8 cellular contexts compared by ENCODE assay signal in genomic region chr19:1247747-1248453, GRCh38. TPM values are rescaled to one million over a fixed set of nuclear protein-coding genes. Genes with fewer than 3 reads are reported as not detected.
DNase-seq lines count a peak whose midpoint lies in the region; ATAC-seq and TF ChIP-seq lines count a peak whose summit lies in the region.

No MANE protein-coding gene starts in this region.

- H3K27ac ChIP-seq in smooth muscle cell (ENCODE audit: low read depth): peak overlapping the region; percentile 99

- in situ Hi-C loops in astrocyte of the cerebellum (cut with HindIII; ENCODE audit: low sequenced_read_pairs): no loop called here

- H3K27me3 ChIP-seq in smooth muscle cell (ENCODE audit: low read depth): no peaks in the 10 kb centered on the region

- DNase-seq in DMS53 (lab: John Stamatoyannopoulos, UW) (peak; percentile 88), T follicular helper cell (ENCODE audit: low read depth) (peak; percentile 63), astrocyte of the cerebellum (ENCODE audit: low read depth) (no peak), iPS-NIHi7 (ENCODE audit: extremely low spot score) (peak; percentile 49), smooth muscle cell (lab: John Stamatoyannopoulos, UW; ENCODE audit: unreplicated experiment) (peak; percentile 81), NCI-H1417 treated with DMSO at 0.1 percent for 48 hours (lab: John Stamatoyannopoulos, UW) (no peak)

- H3K4me3 ChIP-seq in astrocyte of the cerebellum (ENCODE audit: low read depth, low read length): peak overlapping the region; percentile 64
- H3K4me3 ChIP-seq in smooth muscle cell: peak overlapping the region; percentile 99

- no peaks in the 10 kb centered on the region for H3K4me1 ChIP-seq in smooth muscle cell (ENCODE audit: low read depth)

- H3K9ac ChIP-seq in smooth muscle cell (ENCODE audit: low read depth): peak overlapping the region; percentile 97

- no peaks in the 10 kb centered on the region for H3K9me3 ChIP-seq in smooth muscle cell (replicated peaks; ENCODE audit: low read depth)

- peaks cover 33% of the 10 kb centered on the region for H3K79me2 ChIP-seq in smooth muscle cell (ENCODE audit: low read depth)

- peak; percentile 0 for ATAC-seq in HG02852 (IDR thresholded peaks at IDR 0.05; ENCODE audit: unreplicated experiment)
- no peak for ATAC-seq in GM18873 (IDR thresholded peaks at IDR 0.05; ENCODE audit: low FRiP score, unreplicated experiment)

- peak; percentile 17 for TF ChIP-seq CTCF in astrocyte of the cerebellum (IDR thresholded peaks at IDR 0.05; ENCODE audit: low read depth, low read length, missing control alignments)
- TF ChIP-seq CTCF in smooth muscle cell (IDR thresholded peaks at IDR 0.05; ENCODE audit: borderline replicate concordance, insufficient read depth, poor library complexity, severe bottlenecking): peak; percentile 37

- H4K20me1 ChIP-seq in smooth muscle cell (ENCODE audit: low read depth): peaks cover 43% of the 10 kb centered on the region

- no peaks in the 10 kb centered on the region for H3K36me3 ChIP-seq in smooth muscle cell (ENCODE audit: low read depth)

- peaks cover 16% of the 10 kb centered on the region for H3F3A ChIP-seq in smooth muscle cell (ENCODE audit: low read depth)

- WGBS in smooth muscle cell (ENCODE audit: low lambda C conversion rate): 28% methylated on average over 28 of the region's 35 CpGs

- H3K4me2 ChIP-seq in smooth muscle cell: peak overlapping the region; percentile 93

- no peak overlapping the region for H2AFZ ChIP-seq in smooth muscle cell (ENCODE audit: low read depth)

RNA-seq across cellular contexts. Expression of gene MIDN, which starts 0.5 kb away (rescaled TPM):
- total RNA-seq in smooth muscle cell: 25.0 and 58.5 TPM in 2 replicates
- polyA plus RNA-seq in smooth muscle cell: 65.3 and 70.6 TPM in 2 replicates

RNA-seq across cellular contexts. Expression of gene ATP5F1D, which starts 6.3 kb away (rescaled TPM):
- 29.1 and 68.8 TPM in 2 replicates for total RNA-seq in smooth muscle cell
- 265 and 272 TPM in 2 replicates for polyA plus RNA-seq in smooth muscle cell

RNA-seq across cellular contexts. Expression of gene CBARP, which starts 10.1 kb away (rescaled TPM):
- total RNA-seq in smooth muscle cell: 1.7 and 2.7 TPM in 2 replicates
- 10.2 and 10.5 TPM in 2 replicates for polyA plus RNA-seq in smooth muscle cell

RNA-seq across cellular contexts. Expression of gene CIRBP, which starts 21.2 kb away (rescaled TPM):
- total RNA-seq in smooth muscle cell: 119 and 122 TPM in 2 replicates
- 215 and 235 TPM in 2 replicates for polyA plus RNA-seq in smooth muscle cell

RNA-seq across cellular contexts. Expression of gene FAM174C, which starts 27.4 kb away (rescaled TPM):
- 33.4 and 41.5 TPM in 2 replicates for total RNA-seq in smooth muscle cell
- polyA plus RNA-seq in smooth muscle cell: 75.6 and 78.1 TPM in 2 replicates

Comparison
In these comparisons a context has a peak if more than half of its experiments do, and no peak if none do; other contexts are left out.
1. DNase-seq: peak in DMS53 (single experiment), T follicular helper cell (single experiment), iPS-NIHi7 (single experiment) and smooth muscle cell (single experiment); none in astrocyte of the cerebellum (single experiment) and NCI-H1417 treated with DMSO at 0.1 percent for 48 hours (single experiment).